In the genomic region with DNA sequence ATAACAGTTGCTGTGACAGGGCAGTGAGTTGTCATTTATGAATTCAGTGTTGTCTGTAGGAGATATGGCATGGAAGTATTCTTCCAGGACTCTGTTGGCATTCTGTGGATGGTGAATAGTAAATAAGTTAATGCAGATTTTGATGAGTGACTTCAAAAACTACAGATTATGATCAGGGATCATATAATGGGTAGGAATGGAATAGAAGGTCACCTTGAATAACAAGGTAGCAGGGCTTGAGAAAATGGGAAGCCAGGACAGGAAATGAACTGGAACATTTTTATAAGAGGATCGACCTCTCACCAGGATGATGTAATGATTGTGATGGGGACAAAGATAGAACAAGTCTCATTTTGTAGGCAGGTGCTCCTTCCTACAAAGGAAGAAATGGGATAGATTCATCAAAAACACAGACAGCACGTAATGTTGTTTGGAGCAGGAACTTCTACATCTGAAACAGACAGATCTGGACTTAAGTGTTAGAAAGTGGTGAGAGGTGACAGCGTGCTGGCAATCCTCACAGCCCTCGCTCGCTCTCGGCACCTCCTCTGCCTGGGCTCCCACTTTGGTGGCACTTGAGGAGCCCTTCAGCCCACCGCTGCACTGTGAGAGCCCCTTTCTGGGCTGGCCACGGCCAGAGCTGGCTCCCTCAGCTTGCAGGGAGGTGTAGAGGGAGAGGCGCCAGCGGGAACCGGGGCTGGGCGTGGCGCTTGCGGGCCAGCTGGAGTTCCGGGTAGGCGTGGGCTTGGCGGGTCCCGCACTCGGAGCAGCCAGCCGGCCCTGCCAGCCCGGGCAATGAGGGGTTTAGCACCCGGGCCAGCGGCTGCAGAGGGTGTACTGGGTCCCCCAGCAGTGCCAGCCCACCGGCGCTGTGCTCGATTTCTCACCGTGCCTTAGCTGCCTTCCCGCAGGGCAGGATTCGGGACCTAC, we compare ENCODE assay signal across 1 cellular context.
TF ChIP-seq lines count a peak whose summit lies in the region.

No MANE protein-coding gene starts in this region.

TF ChIP-seq in GM23338, 12 proteins besides CTCF, POLR2A, EP300 and RAD21 (continued from another document):
- TF ChIP-seq ZNF114 (CRISPR knock-in tag; IDR thresholded peaks at IDR 0.05): no peak
- no peak for TF ChIP-seq STAT1 (IDR thresholded peaks at IDR 0.05; ENCODE audit: unreplicated experiment)
- no peak for TF ChIP-seq EZH2phosphoT487 (IDR thresholded peaks at IDR 0.05; ENCODE audit: unreplicated experiment)
- no peak for TF ChIP-seq ZNF462 (CRISPR knock-in tag; IDR thresholded peaks at IDR 0.05)
- TF ChIP-seq POLR2AphosphoS5 (IDR thresholded peaks at IDR 0.05; ENCODE audit: low read depth): no peak
- no peak for TF ChIP-seq REST (IDR thresholded peaks at IDR 0.05; ENCODE audit: unreplicated experiment)
- TF ChIP-seq JUNB (IDR thresholded peaks at IDR 0.05; ENCODE audit: unreplicated experiment): no peak
